20 cellular contexts compared by ENCODE assay signal in the genomic region with DNA sequence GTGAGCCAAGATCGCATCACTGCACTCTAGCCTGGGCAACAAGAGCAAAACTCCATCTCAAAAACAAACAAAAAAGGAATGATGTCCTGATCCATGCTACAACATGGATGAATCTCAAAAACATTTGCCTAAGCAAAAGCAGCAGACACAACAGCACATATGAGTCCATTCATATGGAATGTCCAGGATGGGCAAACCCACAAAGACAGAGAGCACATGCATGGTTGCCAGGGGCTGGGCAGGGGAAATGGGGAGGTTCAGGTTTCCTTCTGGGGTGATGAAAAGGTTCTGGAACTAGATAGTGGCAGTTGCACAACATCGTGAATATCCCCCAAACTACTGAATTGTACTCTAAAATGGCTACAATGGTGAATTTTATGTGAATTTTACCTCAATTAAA. TPM values are rescaled to one million over a fixed set of nuclear protein-coding genes. Genes with fewer than 3 reads are reported as not detected.
DNase-seq lines count a peak whose midpoint lies in the region; ATAC-seq and TF ChIP-seq lines count a peak whose summit lies in the region.
"Had no signal": no experiment of that assay in that cellular context is flagged by ENCODE, and none has a peak within 500 bp of the region (broad histone marks: within the 10 kb centered on the region; RNA-seq: fewer than 3 reads in every experiment).

No MANE protein-coding gene starts in this region.

- H3K9me3 ChIP-seq in RWPE2 (ENCODE audit: severe bottlenecking), result no peaks in the 10 kb centered on the region
- peaks cover 0 to 14% (median 0%) of the 10 kb centered on the region in 12 donors for H3K9me3 ChIP-seq in heart left ventricle
- H3K9me3 ChIP-seq: SK-N-SH had no signal

- 0 out of 3 replicates have a peak, but pooled peaks have one; percentile 23 for ATAC-seq in RWPE2 (ENCODE audit: low read depth)
- ATAC-seq in GM18517 (IDR thresholded peaks at IDR 0.05; ENCODE audit: unreplicated experiment), result no peak
- no peak for ATAC-seq in left ventricle myocardium superior
- no peak for ATAC-seq in heart left ventricle
- no peak for ATAC-seq in GM21723 (IDR thresholded peaks at IDR 0.05; ENCODE audit: unreplicated experiment)
- ATAC-seq: K562 had no signal

- H3K27ac ChIP-seq in RWPE2 (ENCODE audit: poor library complexity, severe bottlenecking) (no peak overlapping the region), heart left ventricle (no peak overlapping the region)
- H3K27ac ChIP-seq: PC-9, RWPE1 had no signal

- intact Hi-C loops in left ventricle myocardium superior (cut with micrococcal nuclease), result no loop called here
- intact Hi-C loops in heart left ventricle (cut with DNase I), result loop anchor here in 1 of 10 donors (10.0 kb wide), 1 partner anchor 151 kb away; the partner anchor contains the start of gene RASD1

- TF ChIP-seq POLR2A in heart left ventricle (IDR thresholded peaks at IDR 0.05), result no peak

- H3K27me3 ChIP-seq in RWPE2 (ENCODE audit: insufficient read depth, poor library complexity, severe bottlenecking) (no peaks in the 10 kb centered on the region), heart left ventricle (no peaks in the 10 kb centered on the region)

- H3K4me3 ChIP-seq in RWPE2 (ENCODE audit: severe bottlenecking) (no peak overlapping the region), fibroblast of villous mesenchyme (ENCODE audit: low read depth, low read length) (no peak overlapping the region), heart left ventricle (no peak overlapping the region)
- H3K4me3 ChIP-seq: K562, PC-9 had no signal

- WGBS in heart left ventricle, 4 donors, result 93 to 95% (median 94%) methylated on average over 2 of the region's 2 CpGs

- DNase-seq in EL, result peak; percentile 25
- no peak for DNase-seq in RWPE2 (ENCODE audit: low spot score)
- peak; percentile 23 for DNase-seq in dedifferentiated amniotic fluid mesenchymal stem cell (ENCODE audit: extremely low spot score)
- DNase-seq in fibroblast of villous mesenchyme (ENCODE audit: low read depth), result peak; percentile 28
- DNase-seq in left ventricle myocardium superior, result no peak
- no peak for DNase-seq in heart left ventricle
- DNase-seq: DMS53, NCI-H1092 treated with DMSO at 0.1 percent for 48 hours, NCI-H146, NCI-H2029, NCI-H2227 treated with DMSO at 0.1 percent for 48 hours, NCI-H510A treated with DMSO at 0.1 percent for 48 hours, NCI-H748 treated with DMSO at 0.1 percent for 48 hours, PC-9, SIG-M5, SK-N-SH had no signal

- no peaks in the 10 kb centered on the region for H3K4me1 ChIP-seq in RWPE2 (ENCODE audit: insufficient read depth, poor library complexity, severe bottlenecking)
- H3K4me1 ChIP-seq in heart left ventricle, result no peaks in the 10 kb centered on the region

- TF ChIP-seq CTCF in RWPE2 (IDR thresholded peaks at IDR 0.05; ENCODE audit: poor library complexity, severe bottlenecking), result no peak
- TF ChIP-seq CTCF in fibroblast of villous mesenchyme (IDR thresholded peaks at IDR 0.05; ENCODE audit: insufficient read depth, low read depth, low read length), result no peak
- no peak for TF ChIP-seq CTCF in heart left ventricle (IDR thresholded peaks at IDR 0.05)

- H3K36me3 ChIP-seq in RWPE2 (ENCODE audit: low read depth), result no peaks in the 10 kb centered on the region
- no peaks in the 10 kb centered on the region for H3K36me3 ChIP-seq in heart left ventricle

RNA-seq across cellular contexts. Expression of gene RAI1, which starts 35.3 kb away (rescaled TPM):
- total RNA-seq in fibroblast of villous mesenchyme, result 16.0 and 24.2 TPM in 2 replicates
- 30.1 TPM for total RNA-seq in left ventricle myocardium superior
- 10 to 100 TPM; 15.1 to 37.2 (median 20.8) TPM for total RNA-seq in heart left ventricle
- polyA plus RNA-seq in heart left ventricle, result 10 to 100 TPM; 17.2 to 23.0 TPM

RNA-seq across cellular contexts. Expression of gene PEMT, which starts 54.5 kb away (rescaled TPM):
- total RNA-seq in fibroblast of villous mesenchyme (28.9 and 36.7 TPM in 2 replicates), left ventricle myocardium superior (17.9 TPM), heart left ventricle (10 to 100 TPM; 15.7 to 41.0 (median 25.4) TPM)
- polyA plus RNA-seq in heart left ventricle, result 10 to 100 TPM; 25.0 to 42.2 TPM

Comparison
In these comparisons a context has a peak if more than half of its experiments do, and no peak if none do; other contexts are left out.
1. DNase-seq: peak in EL (single experiment), dedifferentiated amniotic fluid mesenchymal stem cell (single experiment) and fibroblast of villous mesenchyme (single experiment); none in RWPE2 (single experiment), left ventricle myocardium superior (single experiment) and heart left ventricle (0 of 5).